1 cellular context compared by ENCODE assay signal in the genomic region with DNA sequence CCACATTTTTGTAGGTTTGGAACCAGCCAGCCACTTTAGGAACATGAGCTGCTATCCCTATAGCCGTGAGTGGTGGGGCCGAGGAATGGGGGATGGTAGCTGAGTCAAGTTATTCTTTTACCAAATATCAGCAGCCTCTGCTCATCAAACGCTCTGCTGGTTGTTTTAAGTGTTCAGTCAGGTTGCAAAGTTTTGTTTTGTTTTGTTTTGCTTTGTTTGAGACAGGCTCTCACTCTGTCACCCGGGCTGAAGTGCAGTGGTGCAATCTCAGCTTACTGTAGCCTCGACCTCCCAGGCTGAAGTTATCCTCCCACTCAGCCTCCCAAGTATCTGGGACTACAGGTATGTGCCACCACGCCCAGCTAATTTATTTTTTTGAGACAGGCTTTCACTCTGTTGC.
TF ChIP-seq lines count a peak whose summit lies in the region.

No MANE protein-coding gene starts in this region.

TF ChIP-seq in HepG2, 621 proteins besides CTCF, POLR2A, EP300 and RAD21 (continued from another document):
- TF ChIP-seq, protein P1, sequence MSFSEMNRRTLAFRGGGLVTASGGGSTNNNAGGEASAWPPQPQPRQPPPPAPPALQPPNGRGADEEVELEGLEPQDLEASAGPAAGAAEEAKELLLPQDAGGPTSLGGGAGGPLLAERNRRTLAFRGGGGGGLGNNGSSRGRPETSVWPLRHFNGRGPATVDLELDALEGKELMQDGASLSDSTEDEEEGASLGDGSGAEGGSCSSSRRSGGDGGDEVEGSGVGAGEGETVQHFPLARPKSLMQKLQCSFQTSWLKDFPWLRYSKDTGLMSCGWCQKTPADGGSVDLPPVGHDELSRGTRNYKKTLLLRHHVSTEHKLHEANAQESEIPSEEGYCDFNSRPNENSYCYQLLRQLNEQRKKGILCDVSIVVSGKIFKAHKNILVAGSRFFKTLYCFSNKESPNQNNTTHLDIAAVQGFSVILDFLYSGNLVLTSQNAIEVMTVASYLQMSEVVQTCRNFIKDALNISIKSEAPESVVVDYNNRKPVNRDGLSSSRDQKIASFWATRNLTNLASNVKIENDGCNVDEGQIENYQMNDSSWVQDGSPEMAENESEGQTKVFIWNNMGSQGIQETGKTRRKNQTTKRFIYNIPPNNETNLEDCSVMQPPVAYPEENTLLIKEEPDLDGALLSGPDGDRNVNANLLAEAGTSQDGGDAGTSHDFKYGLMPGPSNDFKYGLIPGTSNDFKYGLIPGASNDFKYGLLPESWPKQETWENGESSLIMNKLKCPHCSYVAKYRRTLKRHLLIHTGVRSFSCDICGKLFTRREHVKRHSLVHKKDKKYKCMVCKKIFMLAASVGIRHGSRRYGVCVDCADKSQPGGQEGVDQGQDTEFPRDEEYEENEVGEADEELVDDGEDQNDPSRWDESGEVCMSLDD (CRISPR knock-in tag; IDR thresholded peaks at IDR 0.05; ENCODE audit: borderline replicate concordance) = no peak
- TF ChIP-seq GZF1 (CRISPR knock-in tag; IDR thresholded peaks at IDR 0.05) (no peak), SP1 (IDR thresholded peaks at IDR 0.05) (no peak), SP1 (CRISPR knock-in tag; IDR thresholded peaks at IDR 0.05) (no peak), NBN (conservative IDR thresholded peaks at IDR 0.05) (no peak), CCAR2 (optimal IDR thresholded peaks at IDR 0.05; ENCODE audit: low read depth, low read length) (no peak), FOXA3 (CRISPR knock-in tag; IDR thresholded peaks at IDR 0.05) (0 out of 2 replicates have a peak, but pooled peaks have one; percentile 6), NR3C1 (CRISPR knock-in tag; IDR thresholded peaks at IDR 0.05) (no peak)
- TF ChIP-seq, protein P2, sequence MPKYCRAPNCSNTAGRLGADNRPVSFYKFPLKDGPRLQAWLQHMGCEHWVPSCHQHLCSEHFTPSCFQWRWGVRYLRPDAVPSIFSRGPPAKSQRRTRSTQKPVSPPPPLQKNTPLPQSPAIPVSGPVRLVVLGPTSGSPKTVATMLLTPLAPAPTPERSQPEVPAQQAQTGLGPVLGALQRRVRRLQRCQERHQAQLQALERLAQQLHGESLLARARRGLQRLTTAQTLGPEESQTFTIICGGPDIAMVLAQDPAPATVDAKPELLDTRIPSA (CRISPR knock-in tag; IDR thresholded peaks at IDR 0.05; ENCODE audit: borderline replicate concordance) = no peak
- TF ChIP-seq, protein P3, sequence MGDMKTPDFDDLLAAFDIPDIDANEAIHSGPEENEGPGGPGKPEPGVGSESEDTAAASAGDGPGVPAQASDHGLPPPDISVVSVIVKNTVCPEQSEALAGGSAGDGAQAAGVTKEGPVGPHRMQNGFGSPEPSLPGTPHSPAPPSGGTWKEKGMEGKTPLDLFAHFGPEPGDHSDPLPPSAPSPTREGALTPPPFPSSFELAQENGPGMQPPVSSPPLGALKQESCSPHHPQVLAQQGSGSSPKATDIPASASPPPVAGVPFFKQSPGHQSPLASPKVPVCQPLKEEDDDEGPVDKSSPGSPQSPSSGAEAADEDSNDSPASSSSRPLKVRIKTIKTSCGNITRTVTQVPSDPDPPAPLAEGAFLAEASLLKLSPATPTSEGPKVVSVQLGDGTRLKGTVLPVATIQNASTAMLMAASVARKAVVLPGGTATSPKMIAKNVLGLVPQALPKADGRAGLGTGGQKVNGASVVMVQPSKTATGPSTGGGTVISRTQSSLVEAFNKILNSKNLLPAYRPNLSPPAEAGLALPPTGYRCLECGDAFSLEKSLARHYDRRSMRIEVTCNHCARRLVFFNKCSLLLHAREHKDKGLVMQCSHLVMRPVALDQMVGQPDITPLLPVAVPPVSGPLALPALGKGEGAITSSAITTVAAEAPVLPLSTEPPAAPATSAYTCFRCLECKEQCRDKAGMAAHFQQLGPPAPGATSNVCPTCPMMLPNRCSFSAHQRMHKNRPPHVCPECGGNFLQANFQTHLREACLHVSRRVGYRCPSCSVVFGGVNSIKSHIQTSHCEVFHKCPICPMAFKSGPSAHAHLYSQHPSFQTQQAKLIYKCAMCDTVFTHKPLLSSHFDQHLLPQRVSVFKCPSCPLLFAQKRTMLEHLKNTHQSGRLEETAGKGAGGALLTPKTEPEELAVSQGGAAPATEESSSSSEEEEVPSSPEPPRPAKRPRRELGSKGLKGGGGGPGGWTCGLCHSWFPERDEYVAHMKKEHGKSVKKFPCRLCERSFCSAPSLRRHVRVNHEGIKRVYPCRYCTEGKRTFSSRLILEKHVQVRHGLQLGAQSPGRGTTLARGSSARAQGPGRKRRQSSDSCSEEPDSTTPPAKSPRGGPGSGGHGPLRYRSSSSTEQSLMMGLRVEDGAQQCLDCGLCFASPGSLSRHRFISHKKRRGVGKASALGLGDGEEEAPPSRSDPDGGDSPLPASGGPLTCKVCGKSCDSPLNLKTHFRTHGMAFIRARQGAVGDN (CRISPR knock-in tag; IDR thresholded peaks at IDR 0.05) = peak; percentile 17; the same call in 1 of the 2 replicates
- TF ChIP-seq, protein P4, sequence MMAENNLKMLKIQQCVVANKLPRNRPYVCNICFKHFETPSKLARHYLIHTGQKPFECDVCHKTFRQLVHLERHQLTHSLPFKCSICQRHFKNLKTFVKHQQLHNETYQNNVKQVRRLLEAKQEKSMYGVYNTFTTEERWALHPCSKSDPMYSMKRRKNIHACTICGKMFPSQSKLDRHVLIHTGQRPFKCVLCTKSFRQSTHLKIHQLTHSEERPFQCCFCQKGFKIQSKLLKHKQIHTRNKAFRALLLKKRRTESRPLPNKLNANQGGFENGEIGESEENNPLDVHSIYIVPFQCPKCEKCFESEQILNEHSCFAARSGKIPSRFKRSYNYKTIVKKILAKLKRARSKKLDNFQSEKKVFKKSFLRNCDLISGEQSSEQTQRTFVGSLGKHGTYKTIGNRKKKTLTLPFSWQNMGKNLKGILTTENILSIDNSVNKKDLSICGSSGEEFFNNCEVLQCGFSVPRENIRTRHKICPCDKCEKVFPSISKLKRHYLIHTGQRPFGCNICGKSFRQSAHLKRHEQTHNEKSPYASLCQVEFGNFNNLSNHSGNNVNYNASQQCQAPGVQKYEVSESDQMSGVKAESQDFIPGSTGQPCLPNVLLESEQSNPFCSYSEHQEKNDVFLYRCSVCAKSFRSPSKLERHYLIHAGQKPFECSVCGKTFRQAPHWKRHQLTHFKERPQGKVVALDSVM (CRISPR knock-in tag; IDR thresholded peaks at IDR 0.05) = peak; percentile 90
- TF ChIP-seq, protein P5, sequence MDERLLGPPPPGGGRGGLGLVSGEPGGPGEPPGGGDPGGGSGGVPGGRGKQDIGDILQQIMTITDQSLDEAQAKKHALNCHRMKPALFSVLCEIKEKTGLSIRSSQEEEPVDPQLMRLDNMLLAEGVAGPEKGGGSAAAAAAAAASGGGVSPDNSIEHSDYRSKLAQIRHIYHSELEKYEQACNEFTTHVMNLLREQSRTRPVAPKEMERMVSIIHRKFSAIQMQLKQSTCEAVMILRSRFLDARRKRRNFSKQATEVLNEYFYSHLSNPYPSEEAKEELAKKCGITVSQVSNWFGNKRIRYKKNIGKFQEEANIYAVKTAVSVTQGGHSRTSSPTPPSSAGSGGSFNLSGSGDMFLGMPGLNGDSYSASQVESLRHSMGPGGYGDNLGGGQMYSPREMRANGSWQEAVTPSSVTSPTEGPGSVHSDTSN (CRISPR knock-in tag; IDR thresholded peaks at IDR 0.05) = no peak
- TF ChIP-seq, protein P6, sequence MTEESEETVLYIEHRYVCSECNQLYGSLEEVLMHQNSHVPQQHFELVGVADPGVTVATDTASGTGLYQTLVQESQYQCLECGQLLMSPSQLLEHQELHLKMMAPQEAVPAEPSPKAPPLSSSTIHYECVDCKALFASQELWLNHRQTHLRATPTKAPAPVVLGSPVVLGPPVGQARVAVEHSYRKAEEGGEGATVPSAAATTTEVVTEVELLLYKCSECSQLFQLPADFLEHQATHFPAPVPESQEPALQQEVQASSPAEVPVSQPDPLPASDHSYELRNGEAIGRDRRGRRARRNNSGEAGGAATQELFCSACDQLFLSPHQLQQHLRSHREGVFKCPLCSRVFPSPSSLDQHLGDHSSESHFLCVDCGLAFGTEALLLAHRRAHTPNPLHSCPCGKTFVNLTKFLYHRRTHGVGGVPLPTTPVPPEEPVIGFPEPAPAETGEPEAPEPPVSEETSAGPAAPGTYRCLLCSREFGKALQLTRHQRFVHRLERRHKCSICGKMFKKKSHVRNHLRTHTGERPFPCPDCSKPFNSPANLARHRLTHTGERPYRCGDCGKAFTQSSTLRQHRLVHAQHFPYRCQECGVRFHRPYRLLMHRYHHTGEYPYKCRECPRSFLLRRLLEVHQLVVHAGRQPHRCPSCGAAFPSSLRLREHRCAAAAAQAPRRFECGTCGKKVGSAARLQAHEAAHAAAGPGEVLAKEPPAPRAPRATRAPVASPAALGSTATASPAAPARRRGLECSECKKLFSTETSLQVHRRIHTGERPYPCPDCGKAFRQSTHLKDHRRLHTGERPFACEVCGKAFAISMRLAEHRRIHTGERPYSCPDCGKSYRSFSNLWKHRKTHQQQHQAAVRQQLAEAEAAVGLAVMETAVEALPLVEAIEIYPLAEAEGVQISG (CRISPR knock-in tag; IDR thresholded peaks at IDR 0.05) = 0 out of 2 replicates have a peak, but pooled peaks have one; percentile 28
TF ChIP-seq in HepG2: peak in this region for 36.
